In genomic region chr4:177391953-177392352, GRCh38 we compare ENCODE assay signal across 31 cellular contexts. TPM values are rescaled to one million over a fixed set of nuclear protein-coding genes. Genes with fewer than 3 reads are reported as not detected.
DNase-seq lines count a peak whose midpoint lies in the region; ATAC-seq and TF ChIP-seq lines count a peak whose summit lies in the region.
"Had no signal": no experiment of that assay in that cellular context is flagged by ENCODE, and none has a peak within 500 bp of the region (broad histone marks: within the 10 kb centered on the region; RNA-seq: fewer than 3 reads in every experiment).

No MANE protein-coding gene starts in this region.

- H4K20me1 ChIP-seq in H9 (ENCODE audit: control insufficient read depth, insufficient read depth, insufficient read length) (no peaks in the 10 kb centered on the region), PC-9 (ENCODE audit: insufficient read depth) (no peaks in the 10 kb centered on the region)

- H3K4me1 Mint-ChIP-seq in activated T-cell treated with anti-CD3 and anti-CD28 coated beads, Interleukin-2, amount 50 U/mL, for 24 hours (ENCODE audit: low read depth) = peaks cover 30% of the 10 kb centered on the region
- H3K4me1 Mint-ChIP-seq in H9 = peaks cover 0 to 5% of the 10 kb centered on the region in 2 experiments; a peak in 2 of 4 replicates
- peaks cover 40% of the 10 kb centered on the region for H3K4me1 Mint-ChIP-seq in activated CD8-positive, alpha-beta T cell treated with anti-CD3 and anti-CD28 coated beads, Interleukin-2, amount 10 ng/mL, durations not matched to agents 7 days and 5 days (ENCODE audit: low read depth)
- H3K4me1 Mint-ChIP-seq: neural crest cell had no signal

- no peak overlapping the region for H3K18ac ChIP-seq in H9 (ENCODE audit: insufficient read length, low read depth, low read length)

- no peak overlapping the region for H3K14ac ChIP-seq in H9 (ENCODE audit: insufficient read depth, low read length)

- intact Hi-C loops in PC-9 (cut with micrococcal nuclease; ENCODE audit: unreplicated experiment) = no loop called here

- H3K9ac ChIP-seq in H9 (ENCODE audit: extremely low read depth, insufficient read length, low read length) (no peak overlapping the region), liver (ENCODE audit: low read depth in 1 of 2, low read length in 2 of 2) (no peak overlapping the region)

- H2BK12ac ChIP-seq in H9 (ENCODE audit: insufficient read length, low read depth, low read length) = no peak overlapping the region

- H3K4me3 ChIP-seq in liver (ENCODE audit: low read depth in 1 of 3, low read length in 3 of 3) = no peak overlapping the region
- H3K4me3 ChIP-seq in PC-9 = no peak overlapping the region
- H3K4me3 ChIP-seq: cardiac muscle cell, colonic mucosa, ovary, SK-N-MC, testis had no signal

- no peak overlapping the region for H4K91ac ChIP-seq in H9 (ENCODE audit: insufficient read length, low read depth, low read length)

- H3K27ac ChIP-seq in H9 (ENCODE audit: insufficient read length, low read depth, low read length) = no peak overlapping the region
- H3K27ac ChIP-seq in liver (ENCODE audit: low read depth in 1 of 2, low read length in 2 of 2) = peak overlapping the region in 1 of 2 donors; percentile 3
- no peak overlapping the region for H3K27ac ChIP-seq in PC-9
- H3K27ac ChIP-seq: C4-2B, cardiac muscle cell, colonic mucosa, ovary, SK-N-MC, testis had no signal

- no peak overlapping the region for H3K4me2 ChIP-seq in H9 (ENCODE audit: insufficient read depth, insufficient read length, low read length)
- H3K4me2 ChIP-seq in PC-9 = no peak overlapping the region

- peak overlapping the region; percentile 10 for H3K27ac Mint-ChIP-seq in activated T-cell treated with anti-CD3 and anti-CD28 coated beads, Interleukin-2, amount 50 U/mL, for 24 hours
- no peak overlapping the region for H3K27ac Mint-ChIP-seq in H9
- H3K27ac Mint-ChIP-seq in activated CD8-positive, alpha-beta T cell treated with anti-CD3 and anti-CD28 coated beads, Interleukin-2, amount 10 ng/mL, durations not matched to agents 7 days and 5 days = no peak overlapping the region
- H3K27ac Mint-ChIP-seq: activated CD4-positive, alpha-beta memory T cell treated with anti-CD3 and anti-CD28 coated beads, Interleukin-2, amount 10 ng/mL, durations not matched to agents 7 days and 5 days; T-helper 1 cell treated with Interleukin-12 subunit alpha and Interleukin-12 subunit beta and Interleukin-4 antibody, amounts not matched to agents 30 μg/mL and 1 μg/mL, for 36 hours had no signal

- H3K23me2 ChIP-seq in H9 (ENCODE audit: insufficient read length, low read depth, low read length, poor library complexity, severe bottlenecking) = no peaks in the 10 kb centered on the region

- no peak overlapping the region for H2BK15ac ChIP-seq in H9 (ENCODE audit: low read depth, low read length)

- H3K4ac ChIP-seq in H9 (ENCODE audit: low read depth, low read length) = no peak overlapping the region

- CTCF ChIA-PET in activated CD8-positive, alpha-beta T cell treated with anti-CD3 and anti-CD28 coated beads, Interleukin-2, amount 10 ng/mL, durations not matched to agents 7 days and 5 days (lab: Charles Lee) = interaction anchor here (1.7 kb wide), 1 partner anchor 50 kb away, joined by 8 read pairs; the partner anchor contains the start of gene AGA
- CTCF ChIA-PET in PC-9 (lab: Charles Lee) = no interaction called here

- no peak overlapping the region for H2BK120ac ChIP-seq in H9 (ENCODE audit: low read depth, low read length, poor library complexity, severe bottlenecking)

- H2AFZ ChIP-seq in H9 (ENCODE audit: low read length) (no peak overlapping the region), PC-9 (no peak overlapping the region)

- H3K27me3 ChIP-seq in H9 (ENCODE audit: insufficient read depth, low read length) = no peaks in the 10 kb centered on the region
- no peaks in the 10 kb centered on the region for H3K27me3 ChIP-seq in liver (ENCODE audit: control insufficient read depth in 4 of 4, insufficient read depth in 4 of 4, low read length in 3 of 4)
- no peaks in the 10 kb centered on the region for H3K27me3 ChIP-seq in PC-9 (ENCODE audit: insufficient read depth, low read depth)
- H3K27me3 ChIP-seq: cardiac muscle cell, colonic mucosa, ovary, testis had no signal

- no peaks in the 10 kb centered on the region for H3F3A ChIP-seq in PC-9 (ENCODE audit: insufficient read depth, low read depth)

- TF ChIP-seq CTCF in H9 (conservative IDR thresholded peaks at IDR 0.05) (no peak), liver (IDR thresholded peaks at IDR 0.05; ENCODE audit: low read depth, low read length, missing input control) (no peak), PC-9 (conservative IDR thresholded peaks at IDR 0.05) (no peak)

- no peak overlapping the region for H3K23ac ChIP-seq in H9 (ENCODE audit: insufficient read length, low read depth, low read length)

- no peaks in the 10 kb centered on the region for H3K79me2 ChIP-seq in H9 (ENCODE audit: insufficient read depth, low read length)
- no peaks in the 10 kb centered on the region for H3K79me2 ChIP-seq in PC-9 (ENCODE audit: low read depth)

- H3K36me3 Mint-ChIP-seq in activated T-cell treated with anti-CD3 and anti-CD28 coated beads, Interleukin-2, amount 50 U/mL, for 24 hours (ENCODE audit: low read depth) = no peaks in the 10 kb centered on the region
- no peaks in the 10 kb centered on the region for H3K36me3 Mint-ChIP-seq in H9 (ENCODE audit: insufficient read depth in 1 of 3, low read depth in 3 of 3)
- peaks cover 2% of the 10 kb centered on the region for H3K36me3 Mint-ChIP-seq in activated CD8-positive, alpha-beta T cell treated with anti-CD3 and anti-CD28 coated beads, Interleukin-2, amount 10 ng/mL, durations not matched to agents 7 days and 5 days (ENCODE audit: low read depth)

- no peaks in the 10 kb centered on the region for H3K9me3 Mint-ChIP-seq in activated T-cell treated with anti-CD3 and anti-CD28 coated beads, Interleukin-2, amount 50 U/mL, for 24 hours
- no peaks in the 10 kb centered on the region for H3K9me3 Mint-ChIP-seq in H9
- H3K9me3 Mint-ChIP-seq in activated CD8-positive, alpha-beta T cell treated with anti-CD3 and anti-CD28 coated beads, Interleukin-2, amount 10 ng/mL, durations not matched to agents 7 days and 5 days (ENCODE audit: insufficient read depth) = no peaks in the 10 kb centered on the region
- H3K9me3 Mint-ChIP-seq: activated CD4-positive, alpha-beta memory T cell treated with anti-CD3 and anti-CD28 coated beads, Interleukin-2, amount 10 ng/mL, durations not matched to agents 7 days and 5 days; neural crest cell; T-helper 1 cell treated with Interleukin-12 subunit alpha and Interleukin-12 subunit beta and Interleukin-4 antibody, amounts not matched to agents 30 μg/mL and 1 μg/mL, for 36 hours had no signal

- no TSS peak for BruUV-seq in PC-9 (replicated peaks; lab: Mats Ljungman, UMichigan)

- H3K4me1 ChIP-seq in H9 (ENCODE audit: insufficient read depth, low read length) (no peaks in the 10 kb centered on the region), liver (ENCODE audit: control insufficient read depth in 4 of 4, insufficient read depth in 4 of 4, low read length in 3 of 4) (peaks cover 0 to 10% (median 1%) of the 10 kb centered on the region in 4 donors), PC-9 (replicated peaks; ENCODE audit: insufficient read depth) (no peaks in the 10 kb centered on the region)
- H3K4me1 ChIP-seq: colonic mucosa, testis had no signal

- POLR2A ChIA-PET in activated CD8-positive, alpha-beta T cell treated with anti-CD3 and anti-CD28 coated beads, Interleukin-2, amount 10 ng/mL, durations not matched to agents 7 days and 5 days (lab: Charles Lee) = interaction anchor here (2.7 kb wide), 1 partner anchor 50 kb away, joined by 15 read pairs; the partner anchor contains the start of gene AGA
- POLR2A ChIA-PET in PC-9 (lab: Charles Lee; ENCODE audit: unreplicated experiment) = no interaction called here

- DNase-seq in activated T-cell treated with anti-CD3 and anti-CD28 coated beads, Interleukin-2, amount 50 U/mL, for 24 hours = no peak
- DNase-seq in activated T-cell treated with anti-CD3 and anti-CD28 coated beads for 4 hours (no peak), H9 (no peak), PC-9 (no peak), cerebellar nuclear complex (lab: John Stamatoyannopoulos, UW) (no peak)
- DNase-seq in activated CD8-positive, alpha-beta T cell treated with anti-CD3 and anti-CD28 coated beads, Interleukin-2, amount 10 ng/mL, durations not matched to agents 7 days and 5 days = no peak
- no peak for DNase-seq in stimulated activated CD4-positive, alpha-beta T cell treated with anti-CD3 and anti-CD28 coated beads, Interleukin-15, amount 100 ng/mL, for 24 hours
- DNase-seq: activated CD4-positive, alpha-beta memory T cell treated with anti-CD3 and anti-CD28 coated beads, Interleukin-2, amount 10 ng/mL, durations not matched to agents 7 days and 5 days; activated CD4-positive, CD25-positive, alpha-beta regulatory T cell treated with anti-CD3 and anti-CD28 coated beads, Interleukin-2, amount 50 U/mL, for 72 hours; anterior cingulate cortex; Calu3; colonic mucosa; DND-41; effector CD4-positive, alpha-beta T cell; hippocampal formation; KG1; MM.1S; NCI-H1105 treated with DMSO at 0.1 percent for 48 hours; NCI-H1930; NCI-H510A treated with DMSO at 0.1 percent for 48 hours; OCI-M1; ovary; small intestine; stimulated activated naive CD4-positive, alpha-beta T cell; testis had no signal

- peak; percentile 34 for TF ChIP-seq RAD21 in liver (IDR thresholded peaks at IDR 0.05)

- H3K9me3 ChIP-seq in H9 (ENCODE audit: control insufficient read depth, low read depth, low read length) = no peaks in the 10 kb centered on the region
- no peaks in the 10 kb centered on the region for H3K9me3 ChIP-seq in liver (ENCODE audit: control insufficient read depth in 4 of 4, low read length in 3 of 4)
- H3K9me3 ChIP-seq in PC-9 (ENCODE audit: insufficient read depth, low read depth) = no peaks in the 10 kb centered on the region
- H3K9me3 ChIP-seq: colonic mucosa, ovary, testis had no signal

- H3K36me3 ChIP-seq in liver (ENCODE audit: control insufficient read depth in 4 of 4, insufficient read depth in 3 of 4, low read depth in 1 of 4, low read length in 3 of 4) (no peaks in the 10 kb centered on the region), PC-9 (ENCODE audit: low read depth) (no peaks in the 10 kb centered on the region)
- H3K36me3 ChIP-seq: cardiac muscle cell, colonic mucosa, ovary had no signal

- H2BK20ac ChIP-seq in H9 (ENCODE audit: low read depth, low read length, poor library complexity, severe bottlenecking) = peak overlapping the region; percentile 32

- no peak overlapping the region for H3T11ph ChIP-seq in H9 (ENCODE audit: low read length)

- H3K4me3 Mint-ChIP-seq in activated T-cell treated with anti-CD3 and anti-CD28 coated beads, Interleukin-2, amount 50 U/mL, for 24 hours = peak overlapping the region; percentile 3
- no peak overlapping the region for H3K4me3 Mint-ChIP-seq in H9
- peak overlapping the region; percentile 4 for H3K4me3 Mint-ChIP-seq in activated CD8-positive, alpha-beta T cell treated with anti-CD3 and anti-CD28 coated beads, Interleukin-2, amount 10 ng/mL, durations not matched to agents 7 days and 5 days
- H3K4me3 Mint-ChIP-seq: activated CD4-positive, alpha-beta memory T cell treated with anti-CD3 and anti-CD28 coated beads, Interleukin-2, amount 10 ng/mL, durations not matched to agents 7 days and 5 days; neural crest cell; T-helper 1 cell treated with Interleukin-12 subunit alpha and Interleukin-12 subunit beta and Interleukin-4 antibody, amounts not matched to agents 30 μg/mL and 1 μg/mL, for 36 hours had no signal

- ATAC-seq in activated CD8-positive, alpha-beta T cell treated with anti-CD3 and anti-CD28 coated beads, Interleukin-2, amount 10 ng/mL, durations not matched to agents 7 days and 5 days = no peak

- no peaks in the 10 kb centered on the region for H3K9me2 ChIP-seq in PC-9 (ENCODE audit: insufficient read depth)

- WGBS in H9 (ENCODE audit: extremely low coverage, insufficient read length, low lambda C conversion rate) = no CpG with 5 or more reads among the region's 6 CpGs
- WGBS in liver = 33% methylated on average over 6 of the region's 6 CpGs

- no peak overlapping the region for H3K56ac ChIP-seq in H9 (ENCODE audit: insufficient read length, low read depth, low read length)

- no peak overlapping the region for H2AK5ac ChIP-seq in H9 (ENCODE audit: insufficient read length, low read length)

- no peak overlapping the region for H2BK5ac ChIP-seq in H9 (ENCODE audit: insufficient read length, low read length)

- no peaks in the 10 kb centered on the region for H3K79me1 ChIP-seq in H9 (ENCODE audit: insufficient read depth, low read depth, low read length, poor library complexity, severe bottlenecking)

- no peak overlapping the region for H4K5ac ChIP-seq in H9 (ENCODE audit: insufficient read length, low read depth, low read length)

- no peaks in the 10 kb centered on the region for H3K27me3 Mint-ChIP-seq in activated T-cell treated with anti-CD3 and anti-CD28 coated beads, Interleukin-2, amount 50 U/mL, for 24 hours
- H3K27me3 Mint-ChIP-seq in H9 (ENCODE audit: low read depth) = no peaks in the 10 kb centered on the region; the same call in 1 of the 2 replicates
- peaks cover 4% of the 10 kb centered on the region for H3K27me3 Mint-ChIP-seq in activated CD8-positive, alpha-beta T cell treated with anti-CD3 and anti-CD28 coated beads, Interleukin-2, amount 10 ng/mL, durations not matched to agents 7 days and 5 days (ENCODE audit: low read depth)

- H4K8ac ChIP-seq in H9 (replicated peaks; ENCODE audit: insufficient read length, low read depth, low read length) = no peak overlapping the region

RNA-seq across cellular contexts. Expression of gene AGA, which starts 50.3 kb away (rescaled TPM):
- total RNA-seq in H9 (2021) (10.0 and 11.3 TPM in 2 replicates), liver (10 to 100 TPM; 36.7 to 38.4 TPM), PC-9 (2021) (13.8 and 17.0 TPM in 2 replicates)
- total RNA-seq in activated CD8-positive, alpha-beta T cell treated with anti-CD3 and anti-CD28 coated beads, Interleukin-2, amount 10 ng/mL, durations not matched to agents 7 days and 5 days = 10 to 100 TPM; 26.8 to 27.4 TPM
- polyA plus RNA-seq in liver = 10 to 100 TPM; 12.9 to 34.6 TPM

Comparison
In these comparisons a context has a peak if more than half of its experiments do, and no peak if none do; other contexts are left out.
1. H3K4me3 Mint-ChIP-seq: peak in activated T-cell treated with anti-CD3 and anti-CD28 coated beads, Interleukin-2, amount 50 U/mL, for 24 hours (single experiment) and activated CD8-positive, alpha-beta T cell treated with anti-CD3 and anti-CD28 coated beads, Interleukin-2, amount 10 ng/mL, durations not matched to agents 7 days and 5 days (single experiment); none in H9 (0 of 2).